Comparison of ENCODE assay signal across 6 cellular contexts in genomic region chr15:39416258-39416657, GRCh38.
"Had no signal": no experiment of that assay in that cellular context is flagged by ENCODE, and none has a peak within 500 bp of the region (broad histone marks: within the 10 kb centered on the region; RNA-seq: fewer than 3 reads in every experiment).

No MANE protein-coding gene starts in this region.

- ATAC-seq: HepG2 had no signal

- H3K27ac Mint-ChIP-seq: IgD-negative memory B cell had no signal

- H3K27ac ChIP-seq: HL-60 had no signal

- FAIRE-seq: HepG2, HTR-8/SVneo had no signal

- H3K4me3 Mint-ChIP-seq: IgD-negative memory B cell had no signal

- H3K4me1 Mint-ChIP-seq: IgD-negative memory B cell had no signal

- DNase-seq: IMR-90, KG1 had no signal
